ENCODE assay signal across 8 cellular contexts in the genomic region with DNA sequence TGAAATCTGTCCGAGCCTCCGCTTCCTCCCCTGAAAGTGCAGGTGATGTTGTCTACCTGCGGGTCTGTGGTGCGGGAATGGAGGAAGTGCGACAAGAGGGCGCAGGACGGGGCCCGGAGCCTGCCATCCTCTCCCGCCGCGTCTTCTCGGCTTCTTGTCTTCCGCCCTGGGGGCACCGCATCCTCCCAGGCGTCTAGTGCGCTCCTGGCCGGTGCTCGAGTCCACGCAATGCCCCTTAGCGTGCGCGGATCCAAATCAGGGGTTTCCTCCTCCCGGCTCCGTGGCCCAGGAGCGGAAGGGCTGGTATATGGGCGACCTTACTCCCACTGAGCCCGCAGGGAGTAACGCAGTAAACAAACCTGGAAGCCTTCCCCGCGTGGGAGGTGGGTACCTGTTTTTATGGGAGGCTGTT. TPM values are rescaled to one million over a fixed set of nuclear protein-coding genes. Genes with fewer than 3 reads are reported as not detected.
DNase-seq lines count a peak whose midpoint lies in the region; ATAC-seq and TF ChIP-seq lines count a peak whose summit lies in the region.

No MANE protein-coding gene starts in this region.

- H3F3A ChIP-seq in neural cell (ENCODE audit: insufficient read depth, low read length, poor library complexity, severe bottlenecking) = no peaks in the 10 kb centered on the region

- H3K27me3 ChIP-seq in HUES6 (ENCODE audit: control insufficient read depth, insufficient read depth, low read length) (no peaks in the 10 kb centered on the region), esophagus (ENCODE audit: control insufficient read depth in 1 of 2, insufficient read depth in 2 of 2, low read length in 2 of 2) (no peaks in the 10 kb centered on the region), neural cell (ENCODE audit: insufficient read depth, low read depth, low read length) (no peaks in the 10 kb centered on the region)

- peak overlapping the region; percentile 50 for H3K4me2 ChIP-seq in neural cell (ENCODE audit: low read length)

- peak; percentile 73 for DNase-seq in activated CD8-positive, alpha-beta memory T cell treated with anti-CD3 and anti-CD28 coated beads, Interleukin-2, amount 10 ng/mL, durations not matched to agents 7 days and 5 days
- no peak for DNase-seq in activated CD8-positive, alpha-beta memory T cell treated with anti-CD3 and anti-CD28 coated beads for 24 hours
- peak; percentile 57 for DNase-seq in activated CD8-positive, alpha-beta T cell treated with anti-CD3 and anti-CD28 coated beads for 36 hours
- no peak for DNase-seq in OCI-M1 (lab: John Stamatoyannopoulos, UW)

- ATAC-seq in activated CD8-positive, alpha-beta memory T cell treated with anti-CD3 and anti-CD28 coated beads, Interleukin-2, amount 10 ng/mL, durations not matched to agents 7 days and 5 days = peak; percentile 46
- ATAC-seq in activated CD8-positive, alpha-beta T cell treated with anti-CD3 and anti-CD28 coated beads for 36 hours = peak; percentile 28

- peak overlapping the region; percentile 88 for H3K4me3 Mint-ChIP-seq in activated CD8-positive, alpha-beta memory T cell treated with anti-CD3 and anti-CD28 coated beads, Interleukin-2, amount 10 ng/mL, durations not matched to agents 7 days and 5 days
- H3K4me3 Mint-ChIP-seq in activated CD8-positive, alpha-beta T cell treated with anti-CD3 and anti-CD28 coated beads for 36 hours = peak overlapping the region; percentile 96

- CTCF ChIA-PET in activated CD8-positive, alpha-beta memory T cell treated with anti-CD3 and anti-CD28 coated beads, Interleukin-2, amount 10 ng/mL, durations not matched to agents 7 days and 5 days (lab: Charles Lee) = no interaction called here
- CTCF ChIA-PET in activated CD8-positive, alpha-beta T cell treated with anti-CD3 and anti-CD28 coated beads for 36 hours (lab: Charles Lee) = no interaction called here

- H3K9ac ChIP-seq in HUES6 (ENCODE audit: low read length) (peak overlapping the region; percentile 78), neural cell (ENCODE audit: low read length) (peak overlapping the region; percentile 71)

- POLR2A ChIA-PET in activated CD8-positive, alpha-beta T cell treated with anti-CD3 and anti-CD28 coated beads for 36 hours (lab: Charles Lee) = no interaction called here

- H3K36me3 ChIP-seq in HUES6 (ENCODE audit: control insufficient read depth, insufficient read depth, low read length) = no peaks in the 10 kb centered on the region
- H3K36me3 ChIP-seq in esophagus (ENCODE audit: control insufficient read depth in 2 of 2, insufficient read depth in 2 of 2, low read length in 1 of 2) = no peaks in the 10 kb centered on the region
- H3K36me3 ChIP-seq in neural cell (ENCODE audit: insufficient read depth, low read length) = no peaks in the 10 kb centered on the region
- H3K36me3 ChIP-seq in urinary bladder (ENCODE audit: insufficient read depth) = no peaks in the 10 kb centered on the region

- peaks cover 39% of the 10 kb centered on the region for H3K4me1 Mint-ChIP-seq in activated CD8-positive, alpha-beta memory T cell treated with anti-CD3 and anti-CD28 coated beads, Interleukin-2, amount 10 ng/mL, durations not matched to agents 7 days and 5 days
- H3K4me1 Mint-ChIP-seq in activated CD8-positive, alpha-beta T cell treated with anti-CD3 and anti-CD28 coated beads for 36 hours (ENCODE audit: low read depth) = peaks cover 47% of the 10 kb centered on the region

- H3K36me3 Mint-ChIP-seq in activated CD8-positive, alpha-beta memory T cell treated with anti-CD3 and anti-CD28 coated beads, Interleukin-2, amount 10 ng/mL, durations not matched to agents 7 days and 5 days = peaks cover 25% of the 10 kb centered on the region
- peaks cover 41% of the 10 kb centered on the region for H3K36me3 Mint-ChIP-seq in activated CD8-positive, alpha-beta T cell treated with anti-CD3 and anti-CD28 coated beads for 36 hours (ENCODE audit: low read depth)

- TF ChIP-seq CTCF in activated CD8-positive, alpha-beta T cell treated with anti-CD3 and anti-CD28 coated beads for 36 hours (IDR thresholded peaks at IDR 0.05) = no peak
- no peak for TF ChIP-seq CTCF in neural cell (IDR thresholded peaks at IDR 0.05; ENCODE audit: poor library complexity, severe bottlenecking)

- whole genome bisulfite sequencing in esophagus, 2 donors = 1% methylated on average over 30 of the region's 30 CpGs
- WGBS in urinary bladder = 1% methylated on average over 30 of the region's 30 CpGs

- TF ChIP-seq RAD21 in neural cell (conservative IDR thresholded peaks at IDR 0.05) = no peak

- no peaks in the 10 kb centered on the region for H4K20me1 ChIP-seq in neural cell (ENCODE audit: insufficient read depth)

- H3K4me1 ChIP-seq in HUES6 (ENCODE audit: control insufficient read depth, insufficient read depth, low read length) (no peaks in the 10 kb centered on the region; the same call in 1 of the 2 replicates), esophagus (ENCODE audit: control insufficient read depth in 2 of 2, insufficient read depth in 2 of 2, low read length in 1 of 2) (no peaks in the 10 kb centered on the region), urinary bladder (ENCODE audit: insufficient read depth) (no peaks in the 10 kb centered on the region)

- peaks cover 2% of the 10 kb centered on the region for H3K79me2 ChIP-seq in neural cell (replicated peaks; ENCODE audit: insufficient read depth, low read length)

- H3K4me3 ChIP-seq in HUES6 (ENCODE audit: low read depth, low read length) (peak overlapping the region; percentile 83), esophagus (ENCODE audit: low read depth in 1 of 2, low read length in 2 of 2) (peak overlapping the region; percentile 82), neural cell (ENCODE audit: low read length) (peak overlapping the region; percentile 94), urinary bladder (ENCODE audit: low read depth, low read length) (peak overlapping the region; percentile 68)

- H3K9me3 Mint-ChIP-seq in activated CD8-positive, alpha-beta memory T cell treated with anti-CD3 and anti-CD28 coated beads, Interleukin-2, amount 10 ng/mL, durations not matched to agents 7 days and 5 days (ENCODE audit: low read depth) = no peaks in the 10 kb centered on the region
- H3K9me3 Mint-ChIP-seq in activated CD8-positive, alpha-beta T cell treated with anti-CD3 and anti-CD28 coated beads for 36 hours = no peaks in the 10 kb centered on the region

- no peak for TF ChIP-seq EP300 in neural cell (conservative IDR thresholded peaks at IDR 0.05; ENCODE audit: poor library complexity, severe bottlenecking)

- H3K27ac Mint-ChIP-seq in activated CD8-positive, alpha-beta memory T cell treated with anti-CD3 and anti-CD28 coated beads, Interleukin-2, amount 10 ng/mL, durations not matched to agents 7 days and 5 days = peak overlapping the region; percentile 96
- peak overlapping the region; percentile 90 for H3K27ac Mint-ChIP-seq in activated CD8-positive, alpha-beta T cell treated with anti-CD3 and anti-CD28 coated beads for 36 hours

- H3K9me3 ChIP-seq in HUES6 (ENCODE audit: control insufficient read depth, insufficient read depth, low read depth, low read length) (peaks cover 6% of the 10 kb centered on the region), esophagus (ENCODE audit: control insufficient read depth in 2 of 2, insufficient read depth in 1 of 2, low read depth in 1 of 2, low read length in 1 of 2) (no peaks in the 10 kb centered on the region), neural cell (ENCODE audit: low read length) (no peaks in the 10 kb centered on the region)

- no peaks in the 10 kb centered on the region for H3K27me3 Mint-ChIP-seq in activated CD8-positive, alpha-beta memory T cell treated with anti-CD3 and anti-CD28 coated beads, Interleukin-2, amount 10 ng/mL, durations not matched to agents 7 days and 5 days
- no peaks in the 10 kb centered on the region for H3K27me3 Mint-ChIP-seq in activated CD8-positive, alpha-beta T cell treated with anti-CD3 and anti-CD28 coated beads for 36 hours

- no peak overlapping the region for H3K27ac ChIP-seq in HUES6 (ENCODE audit: low read depth, low read length)
- peak overlapping the region; percentile 92 for H3K27ac ChIP-seq in esophagus (ENCODE audit: low read depth in 2 of 2, low read length in 1 of 2)
- peak overlapping the region; percentile 73 for H3K27ac ChIP-seq in neural cell (ENCODE audit: low read length)
- H3K27ac ChIP-seq in urinary bladder (ENCODE audit: low read depth) = peak overlapping the region; percentile 24

- H3K9me2 ChIP-seq in neural cell (ENCODE audit: insufficient read depth, low read length) = no peaks in the 10 kb centered on the region

- peak overlapping the region; percentile 87 for H2AFZ ChIP-seq in neural cell (ENCODE audit: low read depth, low read length)

- intact Hi-C loops in activated CD8-positive, alpha-beta T cell treated with anti-CD3 and anti-CD28 coated beads for 36 hours (cut with micrococcal nuclease) = loop anchor here (5.0 kb wide), 1 partner anchor 41 kb away; no protein-coding TSS in a partner anchor

TF ChIP-seq in neural cell, 6 proteins besides CTCF, POLR2A, EP300 and RAD21:
- no peak for TF ChIP-seq POLR2AphosphoS5 (IDR thresholded peaks at IDR 0.05)
- TF ChIP-seq MXI1 (conservative IDR thresholded peaks at IDR 0.05; ENCODE audit: poor library complexity, severe bottlenecking) = peak; percentile 43

RNA-seq across cellular contexts. Expression of gene SFI1, which starts 0.4 kb away (rescaled TPM):
- total RNA-seq in activated CD8-positive, alpha-beta memory T cell treated with anti-CD3 and anti-CD28 coated beads, Interleukin-2, amount 10 ng/mL, durations not matched to agents 7 days and 5 days = 100 to 1,000 TPM; 150 to 192 TPM
- 100 to 1,000 TPM; 273 to 274 TPM for total RNA-seq in activated CD8-positive, alpha-beta T cell treated with anti-CD3 and anti-CD28 coated beads for 36 hours
- polyA plus RNA-seq in esophagus (10 to 100 TPM; 10.5 to 27.1 TPM), neural cell (19.9 and 27.4 TPM in 2 replicates), urinary bladder (14.6 TPM)
- 22.5 and 23.4 TPM in 2 replicates for polyA minus RNA-seq in neural cell
- 22.7 TPM for total RNA-seq in urinary bladder

RNA-seq across cellular contexts. Expression of gene EIF4ENIF1, which starts 7.1 kb away (rescaled TPM):
- 10 to 100 TPM; 39.1 to 50.4 TPM for total RNA-seq in activated CD8-positive, alpha-beta memory T cell treated with anti-CD3 and anti-CD28 coated beads, Interleukin-2, amount 10 ng/mL, durations not matched to agents 7 days and 5 days
- 10 to 100 TPM; 50.3 to 50.5 TPM for total RNA-seq in activated CD8-positive, alpha-beta T cell treated with anti-CD3 and anti-CD28 coated beads for 36 hours
- 10 to 100 TPM in 1 of 2 donors, 1 to 10 TPM in 1; 7.8 to 11.0 TPM for polyA plus RNA-seq in esophagus
- polyA plus RNA-seq in neural cell = 12.6 and 12.7 TPM in 2 replicates
- polyA minus RNA-seq in neural cell = 25.3 and 26.4 TPM in 2 replicates
- total RNA-seq in urinary bladder = 11.1 TPM
- 25.3 TPM for polyA plus RNA-seq in urinary bladder

Comparison
In these comparisons a context has a peak if more than half of its experiments do, and no peak if none do; other contexts are left out.
1. DNase-seq: peak in activated CD8-positive, alpha-beta memory T cell treated with anti-CD3 and anti-CD28 coated beads, Interleukin-2, amount 10 ng/mL, durations not matched to agents 7 days and 5 days (single experiment) and activated CD8-positive, alpha-beta T cell treated with anti-CD3 and anti-CD28 coated beads for 36 hours (single experiment); none in activated CD8-positive, alpha-beta memory T cell treated with anti-CD3 and anti-CD28 coated beads for 24 hours (single experiment) and OCI-M1 (single experiment).
2. Peak in every context shown above with its lines, with median percentiles within 50 percentile points of each other: H3K4me3 ChIP-seq.